In genomic region chr1:62266217-62266616, GRCh38 we compare ENCODE assay signal across 1 cellular context.
TF ChIP-seq lines count a peak whose summit lies in the region.

No MANE protein-coding gene starts in this region.

TF ChIP-seq in GM23338, 12 proteins besides CTCF, POLR2A, EP300 and RAD21:
- TF ChIP-seq POLR2AphosphoS5 (IDR thresholded peaks at IDR 0.05; ENCODE audit: low read depth) (no peak), ZNF114 (CRISPR knock-in tag; IDR thresholded peaks at IDR 0.05) (no peak), JUNB (IDR thresholded peaks at IDR 0.05; ENCODE audit: unreplicated experiment) (no peak), ZNF462 (CRISPR knock-in tag; IDR thresholded peaks at IDR 0.05) (no peak), NANOG (IDR thresholded peaks at IDR 0.05; ENCODE audit: borderline replicate concordance) (no peak), EZH2 (IDR thresholded peaks at IDR 0.05; ENCODE audit: low read depth, unreplicated experiment) (no peak), ETS1 (IDR thresholded peaks at IDR 0.05) (no peak), CREB1 (CRISPR knock-in tag; IDR thresholded peaks at IDR 0.05; ENCODE audit: low read depth) (no peak), EZH2phosphoT487 (IDR thresholded peaks at IDR 0.05; ENCODE audit: unreplicated experiment) (no peak), ZNF331 (CRISPR knock-in tag; IDR thresholded peaks at IDR 0.05; ENCODE audit: low read depth) (no peak), STAT1 (IDR thresholded peaks at IDR 0.05; ENCODE audit: unreplicated experiment) (no peak), REST (IDR thresholded peaks at IDR 0.05; ENCODE audit: unreplicated experiment) (no peak)
